In the genomic region with DNA sequence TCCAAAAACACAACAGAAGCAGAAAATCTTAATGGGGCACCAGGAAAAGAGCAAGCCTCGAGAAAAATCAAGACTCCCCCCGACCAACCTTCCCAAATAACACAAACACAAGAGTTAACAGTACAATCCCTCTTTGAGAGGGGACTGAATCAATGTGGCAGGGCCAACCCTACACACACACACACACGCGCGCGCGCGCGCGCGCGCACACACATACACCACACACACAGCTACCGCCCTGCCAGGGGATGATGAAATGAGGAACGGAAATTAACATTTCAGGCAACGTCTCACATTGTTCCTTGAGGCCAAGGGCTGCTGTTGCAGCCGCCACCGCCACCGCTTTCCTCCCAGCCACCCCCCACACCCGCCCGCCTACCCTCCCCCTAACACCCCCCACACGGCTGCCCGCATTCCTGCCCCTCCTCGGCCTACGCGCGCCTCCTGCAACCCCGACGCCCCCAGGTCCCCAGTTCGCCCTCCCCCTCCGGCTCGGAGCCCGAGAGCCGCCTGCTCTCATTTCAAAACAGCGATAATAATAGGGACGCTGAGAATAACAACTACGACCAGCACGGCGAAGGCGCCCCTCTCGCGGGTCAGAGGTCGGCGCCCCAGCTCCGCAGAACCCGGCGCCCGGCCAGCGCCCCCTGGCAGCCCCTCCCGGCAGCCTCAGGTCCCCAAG, we compare ENCODE assay signal across 8 cellular contexts. TPM values are rescaled to one million over a fixed set of nuclear protein-coding genes. Genes with fewer than 3 reads are reported as not detected.
A peak's percentile ranks its signal among the peaks of the same experiment; 100 is the strongest.
DNase-seq lines count a peak whose midpoint lies in the region; ATAC-seq and TF ChIP-seq lines count a peak whose summit lies in the region.

No MANE protein-coding gene starts in this region.

- no peaks in the 10 kb centered on the region for H3K27me3 Mint-ChIP-seq in progenitor cell of endocrine pancreas

- H3K4me3 ChIP-seq in left ventricle myocardium inferior (peak overlapping the region; percentile 93), upper lobe of right lung (peak overlapping the region; percentile 90)

- peaks cover 3% of the 10 kb centered on the region for H3K36me3 Mint-ChIP-seq in progenitor cell of endocrine pancreas (ENCODE audit: insufficient read depth)

- intact Hi-C loops in left ventricle myocardium inferior (cut with micrococcal nuclease): loop anchor here (10.0 kb wide), 1 partner anchor 154 kb away; no protein-coding TSS in a partner anchor
- intact Hi-C loops in upper lobe of right lung (cut with DNase I): loop anchor here (10.0 kb wide), 1 partner anchor 154 kb away; no protein-coding TSS in a partner anchor

- H3K4me1 ChIP-seq in left ventricle myocardium inferior (peaks cover 78% of the 10 kb centered on the region), upper lobe of right lung (peaks cover 56% of the 10 kb centered on the region)

- H3K27me3 ChIP-seq in left ventricle myocardium inferior (ENCODE audit: low read depth) (no peaks in the 10 kb centered on the region), upper lobe of right lung (no peaks in the 10 kb centered on the region)

- no peaks in the 10 kb centered on the region for H3K9me3 ChIP-seq in left ventricle myocardium inferior (replicated peaks)
- no peaks in the 10 kb centered on the region for H3K9me3 ChIP-seq in upper lobe of right lung

- TF ChIP-seq CTCF in left ventricle myocardium inferior (IDR thresholded peaks at IDR 0.05; ENCODE audit: borderline replicate concordance) (peak; percentile 57), progenitor cell of endocrine pancreas (IDR thresholded peaks at IDR 0.05; ENCODE audit: unreplicated experiment) (peak; percentile 42), upper lobe of right lung (IDR thresholded peaks at IDR 0.05) (peak; percentile 49)

- H3K9me3 Mint-ChIP-seq in progenitor cell of endocrine pancreas (ENCODE audit: low read depth): no peaks in the 10 kb centered on the region

- H3K27ac Mint-ChIP-seq in progenitor cell of endocrine pancreas: peak overlapping the region; percentile 98

- H3K36me3 ChIP-seq in left ventricle myocardium inferior (no peaks in the 10 kb centered on the region), upper lobe of right lung (no peaks in the 10 kb centered on the region)

- peak; percentile 84 for DNase-seq in NCI-H82 (lab: John Stamatoyannopoulos, UW)
- no peak for DNase-seq in NCI-H82 treated with DMSO at 0.1 percent for 48 hours (lab: John Stamatoyannopoulos, UW; ENCODE audit: unreplicated experiment)
- DNase-seq in LoVo (ENCODE audit: low spot score): peak; percentile 83
- peak; percentile 61 to 96 (median 75) for DNase-seq in T-helper 1 cell
- DNase-seq in amniotic epithelial cell (ENCODE audit: low read depth): peak; percentile 95
- peak; percentile 76 for DNase-seq in left ventricle myocardium inferior
- peak; percentile 58 for DNase-seq in progenitor cell of endocrine pancreas (ENCODE audit: low spot score, unreplicated experiment)
- peak; percentile 91 for DNase-seq in upper lobe of right lung

- H3K4me1 Mint-ChIP-seq in progenitor cell of endocrine pancreas (ENCODE audit: low read depth): peaks cover 51% of the 10 kb centered on the region

- H3K27ac ChIP-seq in left ventricle myocardium inferior (replicated peaks) (peak overlapping the region; percentile 98), upper lobe of right lung (peak overlapping the region; percentile 93)

- H3K4me3 Mint-ChIP-seq in progenitor cell of endocrine pancreas (ENCODE audit: low read depth): peak overlapping the region; percentile 81

- peak; percentile 71 for ATAC-seq in upper lobe of right lung

RNA-seq across cellular contexts. Expression of a gene that starts 1.2 kb away (rescaled TPM):
- total RNA-seq in left ventricle myocardium inferior (63.8 TPM), progenitor cell of endocrine pancreas (178 and 183 TPM in 2 replicates), upper lobe of right lung (125 TPM)

RNA-seq across cellular contexts. Expression of a gene that starts 19.0 kb away (rescaled TPM):
- 104 TPM for total RNA-seq in left ventricle myocardium inferior
- total RNA-seq in progenitor cell of endocrine pancreas: 183 and 184 TPM in 2 replicates
- 95.0 TPM for total RNA-seq in upper lobe of right lung
